ENCODE assay signal across 8 cellular contexts in genomic region chr19:7831452-7831851, GRCh38. TPM values are rescaled to one million over a fixed set of nuclear protein-coding genes. Genes with fewer than 3 reads are reported as not detected.
DNase-seq lines count a peak whose midpoint lies in the region; ATAC-seq, FAIRE-seq and TF ChIP-seq lines count a peak whose summit lies in the region.

No MANE protein-coding gene starts in this region.

- H3K9me3 ChIP-seq in neuronal stem cell (replicated peaks in 1 of 2; ENCODE audit: control insufficient read depth in 2 of 2, insufficient read depth in 1 of 2, low read depth in 1 of 2, low read length in 2 of 2) (no peaks in the 10 kb centered on the region), right cardiac atrium (ENCODE audit: control insufficient read depth, low read length) (no peaks in the 10 kb centered on the region)

- peak; percentile 61 for DNase-seq in EL
- DNase-seq in NCI-H460 (ENCODE audit: extremely low read depth, low read depth) = peak; percentile 76
- DNase-seq in dorsolateral prefrontal cortex = peak in 5 of 10 donors; percentile 43 to 70 (median 52)
- DNase-seq in neuronal stem cell (ENCODE audit: low spot score) = peak; percentile 38
- DNase-seq in HTR-8/SVneo (ENCODE audit: insufficient read length, low spot score) = no peak
- no peak for DNase-seq in SKM-1 (lab: John Stamatoyannopoulos, UW; ENCODE audit: unreplicated experiment)
- DNase-seq in NK-92 (lab: John Stamatoyannopoulos, UW; ENCODE audit: unreplicated experiment) = no peak
- DNase-seq in right cardiac atrium = no peak

- no peak overlapping the region for H3K14ac ChIP-seq in neuronal stem cell (ENCODE audit: low read length)

- H3K79me1 ChIP-seq in neuronal stem cell (ENCODE audit: low read depth, low read length) = peaks cover 2% of the 10 kb centered on the region

- H3K27ac ChIP-seq in dorsolateral prefrontal cortex (peak overlapping the region in 55 of 59 donors; percentile 3 to 87 (median 76)), neuronal stem cell (replicated peaks; ENCODE audit: low read length) (no peak overlapping the region), right cardiac atrium (ENCODE audit: low read length) (no peak overlapping the region)

- peak overlapping the region; percentile 62 for H3K18ac ChIP-seq in neuronal stem cell (ENCODE audit: low read length)

- H2AFZ ChIP-seq in neuronal stem cell (ENCODE audit: low read length) = no peak overlapping the region

- no peak overlapping the region for H4K91ac ChIP-seq in neuronal stem cell (ENCODE audit: low read depth, low read length, poor library complexity)

- H4K8ac ChIP-seq in neuronal stem cell (ENCODE audit: low read depth, low read length) = no peak overlapping the region

- no CpG with 5 or more reads among the region's 10 CpGs for WGBS in neuronal stem cell (ENCODE audit: extremely low coverage in 2 of 2, insufficient read length in 2 of 2, insufficient replicate concordance in 1 of 2), 2 donors
- WGBS in right cardiac atrium = 61% methylated on average over 10 of the region's 10 CpGs

- H3K23ac ChIP-seq in neuronal stem cell (ENCODE audit: low read depth, low read length, poor library complexity) = peak overlapping the region; percentile 65

- no peak overlapping the region for H3K4me2 ChIP-seq in neuronal stem cell (ENCODE audit: insufficient read depth, low read length, poor library complexity, severe bottlenecking)

- no peak for ATAC-seq in right cardiac atrium

- H2BK5ac ChIP-seq in neuronal stem cell (ENCODE audit: low read length) = no peak overlapping the region

- peak overlapping the region; percentile 40 for H3K9ac ChIP-seq in neuronal stem cell (ENCODE audit: low read depth, low read length, poor library complexity)

- H2BK120ac ChIP-seq in neuronal stem cell (ENCODE audit: low read depth, low read length) = no peak overlapping the region

- H3K4ac ChIP-seq in neuronal stem cell (ENCODE audit: low read length) = no peak overlapping the region

- intact Hi-C loops in dorsolateral prefrontal cortex (cut with DNase I) (loop anchor here (1.0 to 5.0 kb wide), 3 partner anchors 21 to 1094 kb away; partner anchors contain the start of genes GPR108 (in 1 of the 2) and TRIP10 (in 1 of the 2)), right cardiac atrium (cut with DNase I) (no loop called here)

- H3K36me3 ChIP-seq in neuronal stem cell (replicated peaks in 1 of 2; ENCODE audit: control insufficient read depth in 2 of 2, insufficient read depth in 2 of 2, low read length in 2 of 2) = no peaks in the 10 kb centered on the region

- peak in 48 of 56 donors; percentile 13 to 63 (median 44) for TF ChIP-seq CTCF in dorsolateral prefrontal cortex (IDR thresholded peaks at IDR 0.05 in 54 of 56, conservative IDR thresholded peaks at IDR 0.05 in 2 of 56; ENCODE audit: low read depth in 1 of 56, partially characterized antibody in 56 of 56)

- H3K4me1 ChIP-seq in neuronal stem cell (ENCODE audit: control insufficient read depth in 2 of 2, insufficient read depth in 1 of 2, low read depth in 1 of 2, low read length in 2 of 2) (peaks cover 3 to 5% of the 10 kb centered on the region in 2 donors), right cardiac atrium (ENCODE audit: control insufficient read depth, insufficient read depth, low read length) (peaks cover 7% of the 10 kb centered on the region)

- FAIRE-seq in HTR-8/SVneo (lab: Jason Lieb, UNC) = no peak

- no peak overlapping the region for H2BK12ac ChIP-seq in neuronal stem cell (ENCODE audit: low read length)

- H3K27me3 ChIP-seq in dorsolateral prefrontal cortex (no peaks in the 10 kb centered on the region), neuronal stem cell (ENCODE audit: control insufficient read depth in 3 of 3, insufficient read depth in 3 of 3, low read depth in 1 of 3, low read length in 3 of 3) (peaks cover 0 to 10% (median 0%) of the 10 kb centered on the region in 3 experiments), right cardiac atrium (ENCODE audit: control insufficient read depth, insufficient read depth) (no peaks in the 10 kb centered on the region)

- peak overlapping the region; percentile 17 to 84 (median 69) for H3K4me3 ChIP-seq in dorsolateral prefrontal cortex
- H3K4me3 ChIP-seq in neuronal stem cell (ENCODE audit: low read length in 2 of 2) = peak overlapping the region in 1 of 2 donors; percentile 60
- H3K4me3 ChIP-seq in right cardiac atrium (ENCODE audit: low read length) = no peak overlapping the region

- H2BK15ac ChIP-seq in neuronal stem cell (ENCODE audit: low read length) = no peak overlapping the region

- H2AK5ac ChIP-seq in neuronal stem cell (ENCODE audit: low read depth, low read length) = no peak overlapping the region

RNA-seq across cellular contexts. Expression of gene EVI5L, which starts 1.4 kb away (rescaled TPM):
- 10.9 and 11.2 TPM in 2 replicates for total RNA-seq in NCI-H460 (2014; rRNA removed; shearing (Covaris generic))
- polyA plus RNA-seq in NCI-H460 (2014; cell fraction: nucleus; rRNA removed) = 26.3 and 26.6 TPM in 2 replicates
- total RNA-seq in dorsolateral prefrontal cortex (10 to 100 TPM; 47.6 to 92.0 (median 62.5) TPM), right cardiac atrium (10 to 100 TPM; 17.7 to 20.5 (median 18.6) TPM)
- polyA plus RNA-seq in neuronal stem cell (2013, experiment 1 of 2) = 7.4 TPM
- polyA plus RNA-seq in neuronal stem cell (2013, experiment 2 of 2) = 7.5 TPM
- polyA plus RNA-seq in right cardiac atrium = 22.2 TPM

RNA-seq across cellular contexts. Expression of gene PRR36, which starts 42.7 kb away (rescaled TPM):
- total RNA-seq in NCI-H460 (2014; rRNA removed; shearing (Covaris generic)) = 0.43 TPM in 1 of 2 replicates, not detected in the other
- polyA plus RNA-seq in NCI-H460 (2014; cell fraction: nucleus; rRNA removed) = 0.43 TPM in 1 of 2 replicates, not detected in the other
- total RNA-seq in dorsolateral prefrontal cortex = 10 to 100 TPM; 15.0 to 72.0 (median 46.3) TPM
- polyA plus RNA-seq in neuronal stem cell (2013, experiment 1 of 2) = 21.9 TPM
- 22.3 TPM for polyA plus RNA-seq in neuronal stem cell (2013, experiment 2 of 2)
- under 1 TPM in 2 of 4 donors, not detected in 2; 0.29 to 0.34 TPM for total RNA-seq in right cardiac atrium
- polyA plus RNA-seq in right cardiac atrium = 0.11 TPM

RNA-seq across cellular contexts. Expression of gene LRRC8E, which starts 56.9 kb away (rescaled TPM):
- total RNA-seq in NCI-H460 (2014; rRNA removed; shearing (Covaris generic)) = 4.6 and 5.2 TPM in 2 replicates
- 5.9 and 14.3 TPM in 2 replicates for polyA plus RNA-seq in NCI-H460 (2014; cell fraction: nucleus; rRNA removed)
- total RNA-seq in dorsolateral prefrontal cortex (under 1 TPM in 4 of 120 experiments, not detected in 116; 0.15 to 0.20 (median 0.18) TPM), right cardiac atrium (1 to 10 TPM in 2 of 4 donors, under 1 TPM in 2; 0.93 to 1.2 (median 0.97) TPM)
- 0.17 TPM for polyA plus RNA-seq in neuronal stem cell (2013, experiment 1 of 2)
- 0.24 TPM for polyA plus RNA-seq in neuronal stem cell (2013, experiment 2 of 2)
- polyA plus RNA-seq in right cardiac atrium = 0.36 TPM

Comparison
In these comparisons a context has a peak if more than half of its experiments do, and no peak if none do; other contexts are left out.
1. DNase-seq: peak in EL (single experiment), NCI-H460 (single experiment) and neuronal stem cell (single experiment); none in HTR-8/SVneo (single experiment), SKM-1 (single experiment), NK-92 (single experiment) and right cardiac atrium (0 of 3).
2. H3K27ac ChIP-seq: peak in dorsolateral prefrontal cortex (55 of 59); none in neuronal stem cell (single experiment) and right cardiac atrium (single experiment).
3. RNA of gene PRR36, which starts 42.7 kb away (total RNA-seq): 15.0 to 72.0 TPM in dorsolateral prefrontal cortex; 0.29 to 0.34 TPM in right cardiac atrium and 0.43 TPM in NCI-H460; every median in the first group is over 10 times any median in the second.
4. intact Hi-C loops: an anchor here in dorsolateral prefrontal cortex (1.0 to 5.0 kb wide); none called in right cardiac atrium.